Comparison of ENCODE assay signal across 21 cellular contexts in the genomic region with DNA sequence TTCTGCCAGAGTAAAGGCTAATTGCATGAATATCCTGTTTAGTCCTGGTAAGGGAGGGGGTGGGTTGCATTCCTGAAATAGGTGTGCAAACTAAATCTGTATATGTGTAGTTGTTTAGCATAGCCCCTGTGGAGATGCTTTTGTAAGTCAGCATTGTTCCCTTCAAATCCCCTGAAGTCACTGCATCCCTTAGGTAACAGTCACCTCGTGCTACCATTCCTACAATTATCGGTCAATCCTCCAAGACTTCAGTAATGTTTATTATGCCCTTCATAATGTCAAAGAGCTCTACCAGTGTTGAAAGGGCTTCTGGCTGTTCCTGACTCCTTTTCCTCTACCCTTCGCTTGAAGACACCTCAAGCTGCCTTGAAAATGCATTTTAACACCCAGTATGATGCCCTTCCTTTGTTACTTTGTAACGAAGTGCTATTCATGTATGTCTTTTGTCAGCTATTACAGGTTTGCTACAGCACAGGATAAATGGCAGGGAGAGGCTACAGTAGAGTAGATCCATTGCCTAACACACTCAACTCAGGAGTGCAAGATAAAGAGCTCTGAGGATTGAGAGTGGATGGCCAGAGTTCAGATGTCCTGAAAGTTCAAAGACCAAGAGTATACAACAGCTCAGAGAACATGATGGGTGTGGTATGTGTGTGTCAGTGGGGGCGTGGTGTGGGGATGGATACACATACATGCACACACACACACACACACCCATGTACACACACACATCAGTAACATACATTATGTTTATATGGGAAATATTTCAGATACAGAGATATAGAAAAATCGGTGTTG. TPM values are rescaled to one million over a fixed set of nuclear protein-coding genes. Genes with fewer than 3 reads are reported as not detected.
DNase-seq lines count a peak whose midpoint lies in the region; ATAC-seq and TF ChIP-seq lines count a peak whose summit lies in the region.
"Had no signal": no experiment of that assay in that cellular context is flagged by ENCODE, and none has a peak within 500 bp of the region (broad histone marks: within the 10 kb centered on the region; RNA-seq: fewer than 3 reads in every experiment).

No MANE protein-coding gene starts in this region.

- peaks cover 12% of the 10 kb centered on the region; the same call in 1 of the 2 replicates for H3F3A ChIP-seq in GM23338 (replicated peaks; ENCODE audit: low read depth)

- H4K20me1 ChIP-seq in GM23338 (replicated peaks; ENCODE audit: insufficient read depth): no peaks in the 10 kb centered on the region

- peaks cover 40% of the 10 kb centered on the region for H3K4me1 ChIP-seq in GM23338 (ENCODE audit: insufficient read depth)
- H3K4me1 ChIP-seq in iPS-18a (ENCODE audit: control insufficient read depth, low read depth, low read length): peaks cover 36% of the 10 kb centered on the region
- no peaks in the 10 kb centered on the region for H3K4me1 ChIP-seq in mesenchymal stem cell (ENCODE audit: control insufficient read depth, insufficient read depth, low read depth, low read length)
- H3K4me1 ChIP-seq: BE2C had no signal

- WGBS in mesenchymal stem cell: 6% methylated on average over 2 of the region's 6 CpGs

- ATAC-seq in GM23338 (peak; percentile 88), WTC11 (peak; percentile 87)
- ATAC-seq: Right ventricle myocardium inferior had no signal

- peak overlapping the region; percentile 96 for H3K27ac Mint-ChIP-seq in GM23338
- H3K27ac Mint-ChIP-seq in WTC11: peak overlapping the region; percentile 95
- H3K27ac Mint-ChIP-seq in nephron progenitor cell: peak overlapping the region; percentile 40
- H3K27ac Mint-ChIP-seq: CD4-positive, CD25-positive, alpha-beta regulatory T cell had no signal

- peak overlapping the region; percentile 17 for H3K4me3 Mint-ChIP-seq in GM23338
- H3K4me3 Mint-ChIP-seq in WTC11: peak overlapping the region; percentile 34
- H3K4me3 Mint-ChIP-seq in nephron progenitor cell: no peak overlapping the region
- H3K4me3 Mint-ChIP-seq: CD4-positive, CD25-positive, alpha-beta regulatory T cell had no signal

- no peak overlapping the region for H4K91ac ChIP-seq in mesenchymal stem cell (ENCODE audit: low read length)

- peak overlapping the region; percentile 69 for H3K4me2 ChIP-seq in GM23338
- no peak overlapping the region for H3K4me2 ChIP-seq in mesenchymal stem cell (ENCODE audit: low read length, poor library complexity, severe bottlenecking)

- H2BK120ac ChIP-seq in mesenchymal stem cell (ENCODE audit: low read depth, low read length): no peak overlapping the region

- H2AFZ ChIP-seq in GM23338 (no peak overlapping the region), mesenchymal stem cell (ENCODE audit: low read depth, low read length) (no peak overlapping the region)

- H3K4ac ChIP-seq in mesenchymal stem cell (ENCODE audit: low read depth in 1 of 2, low read length in 2 of 2): no peak overlapping the region

- H3K9me3 Mint-ChIP-seq in GM23338: peaks cover 14% of the 10 kb centered on the region
- H3K9me3 Mint-ChIP-seq in WTC11: peaks cover 15% of the 10 kb centered on the region
- H3K9me3 Mint-ChIP-seq in nephron progenitor cell: peaks cover 11% of the 10 kb centered on the region

- H3K36me3 ChIP-seq in GM23338 (ENCODE audit: insufficient read depth) (no peaks in the 10 kb centered on the region), iPS-18a (ENCODE audit: control insufficient read depth, low read depth, low read length) (no peaks in the 10 kb centered on the region), mesenchymal stem cell (ENCODE audit: control insufficient read depth in 1 of 2, insufficient read depth in 2 of 2, low read depth in 1 of 2, low read length in 2 of 2) (no peaks in the 10 kb centered on the region), WERI-Rb-1 (no peaks in the 10 kb centered on the region)
- H3K36me3 ChIP-seq: BE2C had no signal

- H3K9ac ChIP-seq in iPS-18a (ENCODE audit: low read length) (peak overlapping the region; percentile 21), mesenchymal stem cell (ENCODE audit: low read length) (no peak overlapping the region)

- no peaks in the 10 kb centered on the region for H3K9me3 ChIP-seq in iPS-18a (ENCODE audit: control insufficient read depth, low read depth, low read length)
- no peaks in the 10 kb centered on the region for H3K9me3 ChIP-seq in mesenchymal stem cell (ENCODE audit: control insufficient read depth, low read length)
- H3K9me3 ChIP-seq in WERI-Rb-1 (ENCODE audit: severe bottlenecking): no peaks in the 10 kb centered on the region
- H3K9me3 ChIP-seq: BE2C had no signal

- H3K18ac ChIP-seq in mesenchymal stem cell (ENCODE audit: low read depth in 1 of 2, low read length in 2 of 2): no peak overlapping the region

- H2BK12ac ChIP-seq in mesenchymal stem cell (ENCODE audit: low read length in 2 of 2): no peak overlapping the region

- H3K14ac ChIP-seq in mesenchymal stem cell (ENCODE audit: low read length in 2 of 2): no peak overlapping the region

- H3K27me3 ChIP-seq in GM23338 (ENCODE audit: insufficient read depth) (no peaks in the 10 kb centered on the region), iPS-18a (ENCODE audit: control insufficient read depth, insufficient read depth, low read length) (no peaks in the 10 kb centered on the region), mesenchymal stem cell (ENCODE audit: control insufficient read depth in 1 of 2, insufficient read depth in 1 of 2, low read length in 2 of 2) (peaks cover 5 to 8% of the 10 kb centered on the region in 2 experiments), WERI-Rb-1 (ENCODE audit: insufficient read depth, low read depth, severe bottlenecking) (no peaks in the 10 kb centered on the region)

- DNase-seq in GM23338 (ENCODE audit: low spot score) (peak; percentile 87), WTC11 (ENCODE audit: low spot score) (no peak), nephron progenitor cell (no peak), HuH-7.5 (ENCODE audit: low spot score) (no peak), mesenchymal stem cell (no peak), WERI-Rb-1 (no peak)
- DNase-seq: BE2C; CD4-positive, CD25-positive, alpha-beta regulatory T cell; COR-L47; DMS 273 treated with DMSO at 0.1 percent for 48 hours; DND-41; GF-D8; MM.1S; NCI-H1092; NCI-H1694; NCI-H2081 treated with DMSO at 0.1 percent for 48 hours had no signal

- H2BK5ac ChIP-seq in mesenchymal stem cell (ENCODE audit: low read depth, low read length, poor library complexity, severe bottlenecking): no peak overlapping the region

- H3K4me1 Mint-ChIP-seq in GM23338 (peaks cover 29% of the 10 kb centered on the region), WTC11 (peaks cover 37% of the 10 kb centered on the region), nephron progenitor cell (no peaks in the 10 kb centered on the region)
- H3K4me1 Mint-ChIP-seq: CD4-positive, CD25-positive, alpha-beta regulatory T cell had no signal

- H3K36me3 Mint-ChIP-seq in GM23338 (ENCODE audit: low read depth): peaks cover 15% of the 10 kb centered on the region
- peaks cover 8% of the 10 kb centered on the region for H3K36me3 Mint-ChIP-seq in WTC11
- no peaks in the 10 kb centered on the region for H3K36me3 Mint-ChIP-seq in nephron progenitor cell (ENCODE audit: low read depth)
- H3K36me3 Mint-ChIP-seq: CD4-positive, CD25-positive, alpha-beta regulatory T cell had no signal

- H3K27me3 Mint-ChIP-seq in GM23338 (ENCODE audit: insufficient read depth, low read depth, poor library complexity) (peaks cover 11% of the 10 kb centered on the region), WTC11 (ENCODE audit: low read depth) (no peaks in the 10 kb centered on the region), nephron progenitor cell (ENCODE audit: low read depth, poor library complexity) (peaks cover 20% of the 10 kb centered on the region)
- H3K27me3 Mint-ChIP-seq: CD4-positive, CD25-positive, alpha-beta regulatory T cell had no signal

- H3K79me1 ChIP-seq in mesenchymal stem cell (replicated peaks; ENCODE audit: low read length, poor library complexity, severe bottlenecking): no peaks in the 10 kb centered on the region

- H3K4me3 ChIP-seq in GM23338: peak overlapping the region; percentile 9; the same call in 1 of the 2 replicates
- H3K4me3 ChIP-seq in iPS-18a (ENCODE audit: low read length): peak overlapping the region; percentile 9
- H3K4me3 ChIP-seq in mesenchymal stem cell (ENCODE audit: insufficient read depth in 1 of 2, low read depth in 1 of 2, low read length in 2 of 2): no peak overlapping the region
- no peak overlapping the region for H3K4me3 ChIP-seq in WERI-Rb-1 (ENCODE audit: low read depth, low read length)
- H3K4me3 ChIP-seq: SK-N-MC had no signal

- no peaks in the 10 kb centered on the region for H3K79me2 ChIP-seq in GM23338 (replicated peaks; ENCODE audit: insufficient read depth)

- no peak overlapping the region for H4K8ac ChIP-seq in mesenchymal stem cell (ENCODE audit: low read length)

- no peaks in the 10 kb centered on the region for H3K9me2 ChIP-seq in GM23338 (ENCODE audit: insufficient read depth)

- H2AK5ac ChIP-seq in mesenchymal stem cell (ENCODE audit: low read length, severe bottlenecking): no peak overlapping the region

- CTCF ChIA-PET in WTC11 (lab: Charles Lee): interaction anchor here (0.5 to 1.6 kb wide), 7 partner anchors 22 to 290 kb away, joined by 3 to 7 read pairs (median 4); no protein-coding TSS in a partner anchor

- TF ChIP-seq CTCF in GM23338 (conservative IDR thresholded peaks at IDR 0.05; ENCODE audit: low read depth in 2 of 2): no peak
- TF ChIP-seq CTCF in WTC11 (IDR thresholded peaks at IDR 0.05): no peak
- no peak for TF ChIP-seq CTCF in nephron progenitor cell (IDR thresholded peaks at IDR 0.05)
- TF ChIP-seq CTCF in WERI-Rb-1 (IDR thresholded peaks at IDR 0.05; ENCODE audit: low read depth, low read length): no peak

- H3K23ac ChIP-seq in mesenchymal stem cell (ENCODE audit: low read length in 2 of 2): no peak overlapping the region

- H2BK15ac ChIP-seq in mesenchymal stem cell (ENCODE audit: low read depth, poor library complexity, severe bottlenecking): no peak overlapping the region

- POLR2A ChIA-PET in WTC11 (lab: Charles Lee): interaction anchor here (1.5 kb wide), 1 partner anchor 29 kb away, joined by 4 read pairs; no protein-coding TSS in a partner anchor

- peak overlapping the region; percentile 97 for H3K27ac ChIP-seq in GM23338 (ENCODE audit: low read depth)
- peak overlapping the region; percentile 73 for H3K27ac ChIP-seq in iPS-18a (ENCODE audit: low read length)
- no peak overlapping the region for H3K27ac ChIP-seq in mesenchymal stem cell (ENCODE audit: low read length, poor library complexity, severe bottlenecking)
- no peak overlapping the region for H3K27ac ChIP-seq in WERI-Rb-1
- H3K27ac ChIP-seq: SK-N-MC had no signal

TF ChIP-seq in WTC11, 78 proteins besides CTCF, POLR2A, EP300 and RAD21 (continues in another document):
- TF ChIP-seq EMX1 (CRISPR knock-in tag; IDR thresholded peaks at IDR 0.05): no peak
- no peak for TF ChIP-seq CREM (CRISPR knock-in tag; IDR thresholded peaks at IDR 0.05)
- no peak for TF ChIP-seq NFE2L1 (CRISPR knock-in tag; IDR thresholded peaks at IDR 0.05)
- 0 out of 2 replicates have a peak, but pooled peaks have one; percentile 32 for TF ChIP-seq CBFB (CRISPR knock-in tag; IDR thresholded peaks at IDR 0.05; ENCODE audit: low read depth)

RNA-seq across cellular contexts. Expression of a gene that starts 27.4 kb away (rescaled TPM):
- total RNA-seq in GM23338 (2014; rRNA removed; shearing (Covaris generic)): 41.3 and 49.0 TPM in 2 replicates
- polyA plus RNA-seq in GM23338 (2016; fragmentation: Nextera tagmentation; extraction: Ambion mirVana): 13.8 and 14.3 TPM in 2 replicates
- 27.5 to 37.1 TPM (median 34.7 TPM) in 3 replicates for total RNA-seq in WTC11 (2021)
- polyA plus RNA-seq in mesenchymal stem cell (2013, experiment 1 of 2): not detected
- polyA plus RNA-seq in mesenchymal stem cell (2013, experiment 2 of 2): not detected
- total RNA-seq: A172; CD4-positive, CD25-positive, alpha-beta regulatory T cell; LHCN-M2 had no signal
- polyA plus RNA-seq: CD4-positive, CD25-positive, alpha-beta regulatory T cell had no signal

Comparison
In these comparisons a context has a peak if more than half of its experiments do, and no peak if none do; other contexts are left out.
1. H3K27ac ChIP-seq: peak in GM23338 (single experiment) and iPS-18a (single experiment); none in mesenchymal stem cell (single experiment) and WERI-Rb-1 (single experiment).
2. H3K4me3 ChIP-seq: peak in GM23338 (single experiment) and iPS-18a (single experiment); none in mesenchymal stem cell (0 of 2) and WERI-Rb-1 (single experiment).
3. H3K27ac Mint-ChIP-seq: peak in every context shown above with its lines; median percentile 96 in GM23338; 95 in WTC11; 40 in nephron progenitor cell.